Comparison of ENCODE assay signal across 8 cellular contexts in genomic region chr4:47122592-47123291, GRCh38.
DNase-seq lines count a peak whose midpoint lies in the region; ATAC-seq, FAIRE-seq and TF ChIP-seq lines count a peak whose summit lies in the region.

No MANE protein-coding gene starts in this region.

- H3K9me3 ChIP-seq in endodermal cell (ENCODE audit: control insufficient read depth, low read length) (no peaks in the 10 kb centered on the region), testis (no peaks in the 10 kb centered on the region)

- H3K36me3 ChIP-seq in endodermal cell (ENCODE audit: control insufficient read depth, insufficient read depth, low read length): no peaks in the 10 kb centered on the region
- no peaks in the 10 kb centered on the region for H3K36me3 ChIP-seq in testis (ENCODE audit: low read depth, missing control alignments)

- no peak overlapping the region for H3K4me3 Mint-ChIP-seq in endodermal cell
- H3K4me3 Mint-ChIP-seq in mesothelial cell of epicardium: no peak overlapping the region

- H3K9me3 Mint-ChIP-seq in endodermal cell (no peaks in the 10 kb centered on the region), mesothelial cell of epicardium (no peaks in the 10 kb centered on the region)

- ATAC-seq in GM19372 (IDR thresholded peaks at IDR 0.05; ENCODE audit: low read depth, unreplicated experiment) (peak; percentile 90), HG03354 (IDR thresholded peaks at IDR 0.05; ENCODE audit: poor library complexity, severe bottlenecking, unreplicated experiment) (peak; percentile 98)

- H3K27ac ChIP-seq in endodermal cell (ENCODE audit: low read depth, low read length) (no peak overlapping the region), testis (no peak overlapping the region)

- peak; percentile 16 for DNase-seq in D721Med (ENCODE audit: insufficient read length, low spot score)
- peak; percentile 81 to 86 for DNase-seq in NCI-H524 (lab: John Stamatoyannopoulos, UW)
- DNase-seq in activated CD4-positive, alpha-beta T cell treated with anti-CD3 and anti-CD28 coated beads, Interleukin-2, amount 50 U/mL, for 4 hours: peak; percentile 5 to 6
- DNase-seq in endodermal cell: peak; percentile 92
- peak in 1 of 2 experiments; percentile 54 for DNase-seq in mesothelial cell of epicardium (ENCODE audit: low spot score in 2 of 2, unreplicated experiment in 2 of 2)
- DNase-seq in testis: peak; percentile 77

- TF ChIP-seq POLR2A in testis (IDR thresholded peaks at IDR 0.05): no peak

- H3K9ac ChIP-seq in endodermal cell (ENCODE audit: extremely low read depth, low read length, poor library complexity, severe bottlenecking): no peak overlapping the region

- TF ChIP-seq CTCF in D721Med (IDR thresholded peaks at IDR 0.05; ENCODE audit: insufficient read depth, missing control alignments) (peak; percentile 95), endodermal cell (conservative IDR thresholded peaks at IDR 0.05) (peak; percentile 97), mesothelial cell of epicardium (IDR thresholded peaks at IDR 0.05; ENCODE audit: unreplicated experiment) (peak; percentile 72), testis (IDR thresholded peaks at IDR 0.05) (peak in 2 of 3 experiments; percentile 45 to 79)

- H3K27me3 Mint-ChIP-seq in endodermal cell (ENCODE audit: insufficient read depth) (no peaks in the 10 kb centered on the region), mesothelial cell of epicardium (ENCODE audit: low read depth) (no peaks in the 10 kb centered on the region)

- H3K27ac Mint-ChIP-seq in endodermal cell: no peak overlapping the region
- H3K27ac Mint-ChIP-seq in mesothelial cell of epicardium: no peak overlapping the region

- WGBS in endodermal cell (ENCODE audit: insufficient coverage in 1 of 2, insufficient read length in 1 of 2), 2 experiments: 0 to 8% methylated on average over 1 to 3 of the region's 4 CpGs
- WGBS in testis, 2 donors: 5 to 6% methylated on average over 4 of the region's 4 CpGs

- no peaks in the 10 kb centered on the region for H3K27me3 ChIP-seq in endodermal cell (ENCODE audit: control insufficient read depth, insufficient read depth, low read length, poor library complexity, severe bottlenecking)
- no peaks in the 10 kb centered on the region for H3K27me3 ChIP-seq in testis

- peak; percentile 87 for FAIRE-seq in D721Med (lab: Jason Lieb, UNC)

- H3K4me1 Mint-ChIP-seq in endodermal cell (no peaks in the 10 kb centered on the region), mesothelial cell of epicardium (no peaks in the 10 kb centered on the region)

- H3K4me3 ChIP-seq in endodermal cell (ENCODE audit: low read length) (no peak overlapping the region), testis (no peak overlapping the region)

- intact Hi-C loops in testis (cut with DNase I; ENCODE audit: low total_unique reads): no loop called here

- H3K4me1 ChIP-seq in endodermal cell (ENCODE audit: control insufficient read depth, insufficient read depth, low read length): no peaks in the 10 kb centered on the region
- H3K4me1 ChIP-seq in testis: no peaks in the 10 kb centered on the region

- no peaks in the 10 kb centered on the region for H3K36me3 Mint-ChIP-seq in endodermal cell (ENCODE audit: low read depth)
- no peaks in the 10 kb centered on the region for H3K36me3 Mint-ChIP-seq in mesothelial cell of epicardium
